ENCODE assay signal across 12 cellular contexts in genomic region chr16:89314858-89315257, GRCh38.
DNase-seq lines count a peak whose midpoint lies in the region; ATAC-seq and TF ChIP-seq lines count a peak whose summit lies in the region.
"Had no signal": no experiment of that assay in that cellular context is flagged by ENCODE, and none has a peak within 500 bp of the region (broad histone marks: within the 10 kb centered on the region; RNA-seq: fewer than 3 reads in every experiment).

No MANE protein-coding gene starts in this region.

- H3K27ac ChIP-seq in Peyer's patch (peak overlapping the region; percentile 69 to 73 (median 70)), skin epidermis (peak overlapping the region in 19 of 21 experiments; percentile 4 to 89 (median 67))
- H3K27ac ChIP-seq: cardiac muscle cell had no signal

- no peak overlapping the region for H3K4me3 ChIP-seq in Peyer's patch
- no peak overlapping the region for H3K4me3 ChIP-seq in skin epidermis
- H3K4me3 ChIP-seq: cardiac muscle cell had no signal

- H3K27ac Mint-ChIP-seq in Calu3 (ENCODE audit: unreplicated experiment) = peak overlapping the region; percentile 13
- peak overlapping the region; percentile 97 to 99 for H3K27ac Mint-ChIP-seq in effector memory CD8-positive, alpha-beta T cell

- no peaks in the 10 kb centered on the region for H3K27me3 ChIP-seq in Peyer's patch
- H3K27me3 ChIP-seq: cardiac muscle cell had no signal

- H3K27me3 Mint-ChIP-seq in Calu3 (ENCODE audit: unreplicated experiment) = no peaks in the 10 kb centered on the region
- no peaks in the 10 kb centered on the region for H3K27me3 Mint-ChIP-seq in effector memory CD8-positive, alpha-beta T cell

- BruUV-seq in Calu3 (replicated peaks; lab: Mats Ljungman, UMichigan) = no TSS peak

- intact Hi-C loops in Calu3 (cut with micrococcal nuclease; ENCODE audit: unreplicated experiment) = no loop called here

- no peak overlapping the region for H3K4me3 Mint-ChIP-seq in Calu3 (ENCODE audit: low read depth, unreplicated experiment)
- H3K4me3 Mint-ChIP-seq in effector memory CD8-positive, alpha-beta T cell = peak overlapping the region; percentile 85 to 92

- peaks cover 0 to 31% (median 0%) of the 10 kb centered on the region in 3 donors for H3K36me3 ChIP-seq in Peyer's patch
- H3K36me3 ChIP-seq: cardiac muscle cell had no signal

- DNase-seq in Calu3 (no peak), Peyer's patch (no peak), NCI-H1417 treated with DMSO at 0.1 percent for 48 hours (lab: John Stamatoyannopoulos, UW) (no peak), hypothalamus (lab: John Stamatoyannopoulos, UW) (no peak)
- DNase-seq in effector memory CD8-positive, alpha-beta T cell = no peak
- DNase-seq: DMS153, kidney glomerular epithelial cell, nucleus accumbens, OCI-M1 had no signal

- H3K36me3 Mint-ChIP-seq in Calu3 (ENCODE audit: insufficient read depth, unreplicated experiment) = peaks cover 85% of the 10 kb centered on the region
- H3K36me3 Mint-ChIP-seq in effector memory CD8-positive, alpha-beta T cell (ENCODE audit: insufficient read depth) = peaks cover 45% of the 10 kb centered on the region

- H3K9me3 ChIP-seq in Peyer's patch = no peaks in the 10 kb centered on the region

- no peak for TF ChIP-seq CTCF in Calu3 (IDR thresholded peaks at IDR 0.05; ENCODE audit: unreplicated experiment)
- no peak for TF ChIP-seq CTCF in Peyer's patch (IDR thresholded peaks at IDR 0.05)

- ATAC-seq in effector memory CD8-positive, alpha-beta T cell (replicated peaks) = no peak
- ATAC-seq in HG03354 (IDR thresholded peaks at IDR 0.05; ENCODE audit: poor library complexity, severe bottlenecking, unreplicated experiment) = no peak

- CTCF ChIA-PET in Calu3 (lab: Charles Lee) = no interaction called here

- H3K4me1 Mint-ChIP-seq in Calu3 (ENCODE audit: low read depth, unreplicated experiment) = peaks cover 62% of the 10 kb centered on the region
- peaks cover 78% of the 10 kb centered on the region in 2 donors for H3K4me1 Mint-ChIP-seq in effector memory CD8-positive, alpha-beta T cell (ENCODE audit: low read depth in 2 of 2)

- no peaks in the 10 kb centered on the region for H3K9me3 Mint-ChIP-seq in Calu3 (ENCODE audit: low read depth, unreplicated experiment)
- no peaks in the 10 kb centered on the region for H3K9me3 Mint-ChIP-seq in effector memory CD8-positive, alpha-beta T cell

- no peak for TF ChIP-seq POLR2A in Peyer's patch (IDR thresholded peaks at IDR 0.05)

- peaks cover 0 to 80% (median 41%) of the 10 kb centered on the region in 4 donors for H3K4me1 ChIP-seq in Peyer's patch
